Comparison of ENCODE assay signal across 10 cellular contexts in genomic region chr10:14396441-14397048, GRCh38.
DNase-seq lines count a peak whose midpoint lies in the region; ATAC-seq and TF ChIP-seq lines count a peak whose summit lies in the region.
"Had no signal": no experiment of that assay in that cellular context is flagged by ENCODE, and none has a peak within 500 bp of the region (broad histone marks: within the 10 kb centered on the region; RNA-seq: fewer than 3 reads in every experiment).

No MANE protein-coding gene starts in this region.

- H3K4me1 ChIP-seq in upper lobe of right lung, result no peaks in the 10 kb centered on the region

- H3K27me3 Mint-ChIP-seq in activated CD8-positive, alpha-beta T cell treated with anti-CD3 and anti-CD28 coated beads for 36 hours, result peaks cover 34% of the 10 kb centered on the region
- H3K27me3 Mint-ChIP-seq in activated CD8-positive, alpha-beta T cell treated with anti-CD3 and anti-CD28 coated beads, Interleukin-2, amount 10 ng/mL, durations not matched to agents 7 days and 5 days (ENCODE audit: low read depth), result peaks cover 24% of the 10 kb centered on the region

- intact Hi-C loops in activated CD8-positive, alpha-beta T cell treated with anti-CD3 and anti-CD28 coated beads for 36 hours (cut with micrococcal nuclease), result no loop called here
- intact Hi-C loops in left ventricle myocardium superior (cut with micrococcal nuclease) (no loop called here), upper lobe of right lung (cut with DNase I) (no loop called here)

- no peak overlapping the region for H3K4me3 Mint-ChIP-seq in activated CD8-positive, alpha-beta T cell treated with anti-CD3 and anti-CD28 coated beads for 36 hours
- no peak overlapping the region for H3K4me3 Mint-ChIP-seq in activated CD8-positive, alpha-beta T cell treated with anti-CD3 and anti-CD28 coated beads, Interleukin-2, amount 10 ng/mL, durations not matched to agents 7 days and 5 days
- H3K4me3 Mint-ChIP-seq: CD4-positive, alpha-beta memory T cell had no signal

- CTCF ChIA-PET in activated CD8-positive, alpha-beta T cell treated with anti-CD3 and anti-CD28 coated beads for 36 hours (lab: Charles Lee), result interaction anchor here (0.9 to 1.6 kb wide), 3 partner anchors 11 to 22 kb away, joined by 3 to 8 read pairs (median 3); no protein-coding TSS in a partner anchor
- CTCF ChIA-PET in activated CD8-positive, alpha-beta T cell treated with anti-CD3 and anti-CD28 coated beads, Interleukin-2, amount 10 ng/mL, durations not matched to agents 7 days and 5 days (lab: Charles Lee), result interaction anchor here (1.1 to 1.3 kb wide), 2 partner anchors 19 to 73 kb away, joined by 3 to 4 read pairs; no protein-coding TSS in a partner anchor

- no peaks in the 10 kb centered on the region for H3K36me3 ChIP-seq in upper lobe of right lung

- H3K27me3 ChIP-seq in upper lobe of right lung, result no peaks in the 10 kb centered on the region

- H3K36me3 Mint-ChIP-seq in activated CD8-positive, alpha-beta T cell treated with anti-CD3 and anti-CD28 coated beads for 36 hours (ENCODE audit: low read depth), result peaks cover 4% of the 10 kb centered on the region
- H3K36me3 Mint-ChIP-seq in activated CD8-positive, alpha-beta T cell treated with anti-CD3 and anti-CD28 coated beads, Interleukin-2, amount 10 ng/mL, durations not matched to agents 7 days and 5 days (ENCODE audit: low read depth), result no peaks in the 10 kb centered on the region
- H3K36me3 Mint-ChIP-seq: CD4-positive, alpha-beta memory T cell had no signal

- no peak overlapping the region for H3K27ac Mint-ChIP-seq in activated CD8-positive, alpha-beta T cell treated with anti-CD3 and anti-CD28 coated beads for 36 hours
- no peak overlapping the region for H3K27ac Mint-ChIP-seq in activated CD8-positive, alpha-beta T cell treated with anti-CD3 and anti-CD28 coated beads, Interleukin-2, amount 10 ng/mL, durations not matched to agents 7 days and 5 days
- H3K27ac Mint-ChIP-seq: CD4-positive, alpha-beta memory T cell had no signal

- peak; percentile 58 for TF ChIP-seq CTCF in activated CD8-positive, alpha-beta T cell treated with anti-CD3 and anti-CD28 coated beads for 36 hours (IDR thresholded peaks at IDR 0.05)
- TF ChIP-seq CTCF in WI38 (IDR thresholded peaks at IDR 0.05; ENCODE audit: low read depth, low read length) (peak; percentile 60), upper lobe of right lung (IDR thresholded peaks at IDR 0.05) (peak; percentile 30)

- DNase-seq in activated CD8-positive, alpha-beta T cell treated with anti-CD3 and anti-CD28 coated beads for 36 hours, result no peak
- no peak for DNase-seq in activated CD8-positive, alpha-beta T cell treated with anti-CD3 and anti-CD28 coated beads, Interleukin-2, amount 10 ng/mL, durations not matched to agents 7 days and 5 days
- no peak for DNase-seq in left ventricle myocardium superior
- DNase-seq in upper lobe of right lung, result no peak
- no peak for DNase-seq in NCI-H748 (lab: John Stamatoyannopoulos, UW; ENCODE audit: unreplicated experiment)
- DNase-seq: CD4-positive, alpha-beta memory T cell; NCI-H1092 had no signal

- no peaks in the 10 kb centered on the region for H3K4me1 Mint-ChIP-seq in activated CD8-positive, alpha-beta T cell treated with anti-CD3 and anti-CD28 coated beads for 36 hours (ENCODE audit: low read depth)
- H3K4me1 Mint-ChIP-seq in activated CD8-positive, alpha-beta T cell treated with anti-CD3 and anti-CD28 coated beads, Interleukin-2, amount 10 ng/mL, durations not matched to agents 7 days and 5 days (ENCODE audit: low read depth), result no peaks in the 10 kb centered on the region

- POLR2A ChIA-PET in activated CD8-positive, alpha-beta T cell treated with anti-CD3 and anti-CD28 coated beads for 36 hours (lab: Charles Lee), result no interaction called here
- POLR2A ChIA-PET in activated CD8-positive, alpha-beta T cell treated with anti-CD3 and anti-CD28 coated beads, Interleukin-2, amount 10 ng/mL, durations not matched to agents 7 days and 5 days (lab: Charles Lee), result no interaction called here

- ATAC-seq in activated CD8-positive, alpha-beta T cell treated with anti-CD3 and anti-CD28 coated beads for 36 hours, result no peak
- no peak for ATAC-seq in activated CD8-positive, alpha-beta T cell treated with anti-CD3 and anti-CD28 coated beads, Interleukin-2, amount 10 ng/mL, durations not matched to agents 7 days and 5 days
- ATAC-seq in left ventricle myocardium superior, result peak; percentile 16
- no peak for ATAC-seq in upper lobe of right lung
- no peak for ATAC-seq in GM21367 (IDR thresholded peaks at IDR 0.05; ENCODE audit: unreplicated experiment)
- no peak for ATAC-seq in GM19397 (IDR thresholded peaks at IDR 0.05; ENCODE audit: unreplicated experiment)

- H3K4me3 ChIP-seq in WI38 (ENCODE audit: low read depth, low read length), result no peak overlapping the region
- H3K4me3 ChIP-seq in upper lobe of right lung, result no peak overlapping the region

- no peak overlapping the region for H3K27ac ChIP-seq in upper lobe of right lung

- no peaks in the 10 kb centered on the region for H3K9me3 ChIP-seq in upper lobe of right lung

- peaks cover 9% of the 10 kb centered on the region for H3K9me3 Mint-ChIP-seq in activated CD8-positive, alpha-beta T cell treated with anti-CD3 and anti-CD28 coated beads for 36 hours
- peaks cover 3% of the 10 kb centered on the region for H3K9me3 Mint-ChIP-seq in activated CD8-positive, alpha-beta T cell treated with anti-CD3 and anti-CD28 coated beads, Interleukin-2, amount 10 ng/mL, durations not matched to agents 7 days and 5 days (ENCODE audit: insufficient read depth)
